In genomic region chr13:112756081-112756480, GRCh38 we compare ENCODE assay signal across 21 cellular contexts.
"Had no signal": no experiment of that assay in that cellular context is flagged by ENCODE, and none has a peak within 500 bp of the region (broad histone marks: within the 10 kb centered on the region; RNA-seq: fewer than 3 reads in every experiment).

No MANE protein-coding gene starts in this region.

- H3K36me3 ChIP-seq: ascending aorta, right lobe of liver, tibial nerve, vagina had no signal

- H3K27ac ChIP-seq: ascending aorta, epithelial cell of prostate, foreskin keratinocyte, left lung, parathyroid adenoma, right lobe of liver, vagina had no signal

- H3K27me3 ChIP-seq: ascending aorta, foreskin keratinocyte, left lung, neutrophil, right lobe of liver, tibial nerve, vagina had no signal

- H3K9me3 ChIP-seq: left lung, neutrophil, right lobe of liver, tibial nerve, vagina had no signal

- ATAC-seq: activated CD4-positive, CD25-positive, alpha-beta regulatory T cell treated with anti-CD3 and anti-CD28 coated beads, Interleukin-2, amount 50 U/mL, for 24 hours; activated naive CD8-positive, alpha-beta T cell treated with anti-CD3 and anti-CD28 coated beads, Interleukin-2, amount 50 U/mL, for 24 hours; foreskin keratinocyte; left lung; natural killer cell; stimulated activated memory B cell treated with anti-CD40 and anti-IgM and Interleukin-4, amounts not matched to agents 10 μg/mL and 1 μg/mL and 100 μg/mL, for 72 hours had no signal

- H3K4me1 ChIP-seq: ascending aorta, foreskin keratinocyte had no signal

- H2AFZ ChIP-seq: parathyroid adenoma had no signal

- H3K4me3 ChIP-seq: ascending aorta, left lung, right lobe of liver, tibial nerve, vagina had no signal

- DNase-seq: activated CD4-positive, alpha-beta T cell treated with anti-CD3 and anti-CD28 coated beads, Interleukin-2, amount 50 U/mL, for 1 hour; activated CD8-positive, alpha-beta memory T cell treated with anti-CD3 and anti-CD28 coated beads, Interleukin-2, amount 50 U/mL, for 48 hours; activated effector memory CD4-positive, alpha-beta T cell treated with Interleukin-2 at 50 U/mL for 16 hours; activated naive CD4-positive, alpha-beta T cell treated with anti-CD3 and anti-CD28 coated beads, Interleukin-2, amount 10 ng/mL, durations not matched to agents 7 days and 5 days; activated naive CD8-positive, alpha-beta T cell treated with anti-CD3 and anti-CD28 coated beads, Interleukin-2, amount 50 U/mL, for 24 hours; activated T-cell treated with anti-CD3 and anti-CD28 coated beads, Interleukin-2, amount 50 U/mL, for 48 hours; cerebellar nuclear complex; foreskin keratinocyte; glutamatergic neuron; left lung; natural killer cell; stimulated activated CD4-positive, alpha-beta T cell treated with anti-CD3 and anti-CD28 coated beads, Interleukin-4, amount 100 ng/mL, for 4 hours had no signal
